1 cellular context compared by ENCODE assay signal in the genomic region with DNA sequence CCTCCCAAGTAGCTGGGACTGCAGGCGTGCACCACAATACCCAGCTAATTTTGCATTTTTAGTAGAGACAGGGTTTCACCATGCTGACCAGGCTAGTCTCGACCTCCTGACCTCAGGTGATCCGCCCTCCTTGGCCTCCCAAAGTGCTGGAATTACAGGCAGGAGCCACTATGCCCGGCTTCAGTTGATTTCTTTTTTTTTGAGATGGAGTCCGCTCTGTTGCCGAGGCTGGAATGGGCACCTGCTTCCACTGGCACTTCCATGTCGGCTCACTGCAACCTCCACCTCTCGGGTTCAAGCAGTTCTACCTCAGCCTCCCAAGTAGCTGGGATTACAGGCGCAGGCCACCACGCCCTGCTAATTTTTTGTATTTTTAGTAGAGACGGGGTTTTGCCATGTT. TPM values are rescaled to one million over a fixed set of nuclear protein-coding genes. Genes with fewer than 3 reads are reported as not detected.
"Had no signal": no experiment of that assay in that cellular context is flagged by ENCODE, and none has a peak within 500 bp of the region (broad histone marks: within the 10 kb centered on the region; RNA-seq: fewer than 3 reads in every experiment).

No MANE protein-coding gene starts in this region.

RNA-seq across cellular contexts. Expression of a gene that starts 33.4 kb away (rescaled TPM):
- total RNA-seq: RPMI7951 had no signal
